8 cellular contexts compared by ENCODE assay signal in the genomic region with DNA sequence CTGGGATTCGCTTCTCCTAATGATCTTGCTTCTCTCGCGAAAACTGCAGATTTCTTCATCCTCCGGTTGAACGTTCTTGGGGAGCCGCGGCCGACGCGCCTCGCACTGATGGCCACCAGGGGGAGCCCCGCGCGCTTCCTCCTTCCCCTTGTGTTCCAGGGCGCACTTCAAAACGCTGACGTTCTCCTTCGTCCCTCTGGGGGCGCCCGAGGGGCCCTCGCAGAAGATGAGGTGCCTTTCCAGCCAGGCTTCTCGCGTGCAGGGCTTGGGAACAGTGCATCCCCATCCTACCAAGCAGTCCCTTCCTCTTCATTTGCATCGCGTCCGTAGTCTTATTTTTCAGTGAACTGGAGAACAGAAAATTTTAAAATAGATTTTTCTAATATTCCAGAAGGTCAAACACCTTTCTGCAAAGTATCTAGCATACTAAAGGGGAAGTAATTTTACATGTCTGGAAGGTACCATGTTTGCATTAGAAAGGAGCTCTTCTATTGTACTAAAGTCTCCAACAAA. TPM values are rescaled to one million over a fixed set of nuclear protein-coding genes. Genes with fewer than 3 reads are reported as not detected.
DNase-seq lines count a peak whose midpoint lies in the region; ATAC-seq and TF ChIP-seq lines count a peak whose summit lies in the region.

No MANE protein-coding gene starts in this region.

- peaks cover 8% of the 10 kb centered on the region for H3K27me3 Mint-ChIP-seq in H9 (ENCODE audit: low read depth)

- peaks cover 18 to 19% of the 10 kb centered on the region in 2 experiments for H3K4me1 Mint-ChIP-seq in H9

- no peak overlapping the region for H2BK15ac ChIP-seq in H9 (ENCODE audit: low read depth, low read length)

- no peak overlapping the region for H3K56ac ChIP-seq in H9 (ENCODE audit: insufficient read length, low read depth, low read length)

- H4K8ac ChIP-seq in H9 (replicated peaks; ENCODE audit: insufficient read length, low read depth, low read length) = no peak overlapping the region
- no peak overlapping the region for H4K8ac ChIP-seq in trophoblast cell (ENCODE audit: low read depth, low read length)

- H3K4ac ChIP-seq in H9 (ENCODE audit: low read depth, low read length) (no peak overlapping the region), trophoblast cell (ENCODE audit: low read depth, low read length) (no peak overlapping the region)

- no peak overlapping the region for H2BK12ac ChIP-seq in H9 (ENCODE audit: insufficient read length, low read depth, low read length)
- H2BK12ac ChIP-seq in trophoblast cell (ENCODE audit: low read length) = no peak overlapping the region

- 0 out of 7 replicates have a peak, but pooled peaks cover 0 to 2% (median 0%) of the 10 kb centered on the region in 3 experiments for H3K36me3 Mint-ChIP-seq in H9 (ENCODE audit: insufficient read depth in 1 of 3, low read depth in 3 of 3)

- H3K9ac ChIP-seq in H9 (ENCODE audit: extremely low read depth, insufficient read length, low read length) = no peak overlapping the region
- no peak overlapping the region for H3K9ac ChIP-seq in trophoblast cell (ENCODE audit: low read length)

- DNase-seq in GM04503 (ENCODE audit: low read depth) = peak; percentile 29
- peak; percentile 92 for DNase-seq in H9
- peak; percentile 90 for DNase-seq in LoVo (ENCODE audit: low spot score)
- peak; percentile 83 to 87 for DNase-seq in SJSA1 (ENCODE audit: low read depth in 1 of 2, low spot score in 2 of 2)
- DNase-seq in activated gamma-delta T cell treated with Interleukin-2 at 50 U/mL for 16 hours = peak; percentile 89
- peak; percentile 90 for DNase-seq in glomerular visceral epithelial cell (ENCODE audit: extremely low spot score)
- DNase-seq in trophoblast cell = peak; percentile 79 to 89
- peak; percentile 94 for DNase-seq in upper lobe of right lung

- WGBS in H9 (ENCODE audit: extremely low coverage, insufficient read length, low lambda C conversion rate) = no CpG with 5 or more reads among the region's 26 CpGs
- WGBS in trophoblast cell (ENCODE audit: extremely low coverage, insufficient coverage, insufficient read length) = no CpG with 5 or more reads among the region's 26 CpGs

- no peak overlapping the region for H2AFZ ChIP-seq in H9 (ENCODE audit: low read length)
- H2AFZ ChIP-seq in trophoblast cell (ENCODE audit: insufficient read depth, low read length, poor library complexity) = no peak overlapping the region

- H4K20me1 ChIP-seq in H9 (ENCODE audit: control insufficient read depth, insufficient read depth, insufficient read length) = no peaks in the 10 kb centered on the region

- H3K4me3 ChIP-seq in SJSA1 = no peak overlapping the region
- no peak overlapping the region for H3K4me3 ChIP-seq in trophoblast cell (ENCODE audit: low read depth, low read length)
- H3K4me3 ChIP-seq in upper lobe of right lung = no peak overlapping the region

- no peaks in the 10 kb centered on the region for H3K23me2 ChIP-seq in H9 (ENCODE audit: insufficient read length, low read depth, low read length, poor library complexity, severe bottlenecking)

- H3K79me1 ChIP-seq in H9 (ENCODE audit: insufficient read depth, low read depth, low read length, poor library complexity, severe bottlenecking) (no peaks in the 10 kb centered on the region), trophoblast cell (ENCODE audit: low read length) (no peaks in the 10 kb centered on the region)

- H4K91ac ChIP-seq in H9 (ENCODE audit: insufficient read length, low read depth, low read length) (no peak overlapping the region), trophoblast cell (ENCODE audit: low read depth, low read length) (no peak overlapping the region)

- H3K4me3 Mint-ChIP-seq in H9 = peak overlapping the region in 1 of 2 experiments; percentile 60; a peak in 2 of 5 replicates

- H3K27ac ChIP-seq in H9 (ENCODE audit: insufficient read length, low read depth, low read length) = no peak overlapping the region
- H3K27ac ChIP-seq in SJSA1 = no peak overlapping the region
- no peak overlapping the region for H3K27ac ChIP-seq in trophoblast cell (ENCODE audit: low read depth, low read length)
- no peak overlapping the region for H3K27ac ChIP-seq in upper lobe of right lung

- H4K5ac ChIP-seq in H9 (ENCODE audit: insufficient read length, low read depth, low read length) = no peak overlapping the region

- H3K4me2 ChIP-seq in H9 (ENCODE audit: insufficient read depth, insufficient read length, low read length) (no peak overlapping the region), trophoblast cell (ENCODE audit: low read length) (peak overlapping the region; percentile 18)

- H3K36me3 ChIP-seq in SJSA1 (no peaks in the 10 kb centered on the region), trophoblast cell (ENCODE audit: control insufficient read depth in 1 of 2, insufficient read depth in 2 of 2, low read length in 2 of 2) (no peaks in the 10 kb centered on the region), upper lobe of right lung (no peaks in the 10 kb centered on the region)

- no peak overlapping the region for H3T11ph ChIP-seq in H9 (ENCODE audit: low read length)

- H3K18ac ChIP-seq in H9 (ENCODE audit: insufficient read length, low read depth, low read length) (no peak overlapping the region), trophoblast cell (ENCODE audit: low read length) (no peak overlapping the region)

- no peak overlapping the region for H2BK120ac ChIP-seq in H9 (ENCODE audit: low read depth, low read length, poor library complexity, severe bottlenecking)
- H2BK120ac ChIP-seq in trophoblast cell (ENCODE audit: insufficient read depth, low read length, poor library complexity) = no peak overlapping the region

- H3K14ac ChIP-seq in H9 (ENCODE audit: insufficient read depth, low read length) (no peak overlapping the region), trophoblast cell (ENCODE audit: low read length) (no peak overlapping the region)

- H2BK20ac ChIP-seq in H9 (ENCODE audit: low read depth, low read length, poor library complexity, severe bottlenecking) = no peak overlapping the region

- H3K23ac ChIP-seq in H9 (ENCODE audit: insufficient read length, low read depth, low read length) = no peak overlapping the region
- H3K23ac ChIP-seq in trophoblast cell (ENCODE audit: low read length) = no peak overlapping the region

- H3K4me1 ChIP-seq in H9 (ENCODE audit: insufficient read depth, low read length) = no peaks in the 10 kb centered on the region; the same call in 1 of the 2 replicates
- H3K4me1 ChIP-seq in SJSA1 (replicated peaks) = 0 out of 2 replicates have a peak, but pooled peaks cover 5% of the 10 kb centered on the region
- no peaks in the 10 kb centered on the region for H3K4me1 ChIP-seq in trophoblast cell (ENCODE audit: control insufficient read depth in 1 of 2, insufficient read depth in 2 of 2, low read length in 2 of 2)
- H3K4me1 ChIP-seq in upper lobe of right lung = peaks cover 3% of the 10 kb centered on the region

- H3K27me3 ChIP-seq in H9 (ENCODE audit: insufficient read depth, low read length) = no peaks in the 10 kb centered on the region
- H3K27me3 ChIP-seq in SJSA1 (replicated peaks) = peaks cover 19% of the 10 kb centered on the region; the same call in 1 of the 2 replicates
- no peaks in the 10 kb centered on the region for H3K27me3 ChIP-seq in trophoblast cell (ENCODE audit: insufficient read depth, low read length)
- no peaks in the 10 kb centered on the region for H3K27me3 ChIP-seq in upper lobe of right lung

- peak overlapping the region in 1 of 3 experiments; percentile 36; a peak in 2 of 7 replicates for H3K27ac Mint-ChIP-seq in H9

- peak; percentile 100 for ATAC-seq in upper lobe of right lung

- no peak overlapping the region for H2AK5ac ChIP-seq in H9 (ENCODE audit: insufficient read length, low read length)
- no peak overlapping the region for H2AK5ac ChIP-seq in trophoblast cell (ENCODE audit: low read length)

- no peaks in the 10 kb centered on the region for H3K9me3 Mint-ChIP-seq in H9

- TF ChIP-seq CTCF in H9 (conservative IDR thresholded peaks at IDR 0.05) (peak; percentile 100), upper lobe of right lung (IDR thresholded peaks at IDR 0.05) (no peak)

- H4K12ac ChIP-seq in trophoblast cell (ENCODE audit: low read depth, low read length) = no peak overlapping the region

- H3K9me3 ChIP-seq in H9 (ENCODE audit: control insufficient read depth, low read depth, low read length) = no peaks in the 10 kb centered on the region
- no peaks in the 10 kb centered on the region for H3K9me3 ChIP-seq in SJSA1 (replicated peaks)
- H3K9me3 ChIP-seq in trophoblast cell (ENCODE audit: insufficient read depth, low read depth, low read length) = no peaks in the 10 kb centered on the region
- H3K9me3 ChIP-seq in upper lobe of right lung = no peaks in the 10 kb centered on the region

- H3K79me2 ChIP-seq in H9 (ENCODE audit: insufficient read depth, low read length) (no peaks in the 10 kb centered on the region), trophoblast cell (ENCODE audit: control insufficient read depth, insufficient read depth, low read length, poor library complexity) (no peaks in the 10 kb centered on the region)

- intact Hi-C loops in upper lobe of right lung (cut with DNase I) = loop anchor here (5.0 kb wide), 1 partner anchor 56 kb away; no protein-coding TSS in a partner anchor

- H2BK5ac ChIP-seq in H9 (ENCODE audit: insufficient read length, low read length) (no peak overlapping the region), trophoblast cell (ENCODE audit: low read depth, low read length, poor library complexity) (no peak overlapping the region)

RNA-seq across cellular contexts. Expression of a gene that starts 22.5 kb away (rescaled TPM):
- 12.0 and 14.5 TPM in 2 replicates for total RNA-seq in H9 (2021)
- 0.13 TPM in 1 of 2 replicates, not detected in the other for total RNA-seq in SJSA1 (2014; rRNA removed; shearing (Covaris generic))
- polyA plus RNA-seq in trophoblast cell (2013) = 1.3 TPM in 2 replicates
- total RNA-seq in upper lobe of right lung = 9.1 TPM

RNA-seq across cellular contexts. Expression of a gene that starts 36.8 kb away (rescaled TPM):
- total RNA-seq in H9 (2021) = 114 and 116 TPM in 2 replicates
- total RNA-seq in SJSA1 (2014; rRNA removed; shearing (Covaris generic)) = 186 and 247 TPM in 2 replicates
- polyA plus RNA-seq in trophoblast cell (2013) = 84.3 and 85.5 TPM in 2 replicates
- total RNA-seq in upper lobe of right lung = 110 TPM

RNA-seq across cellular contexts. Expression of a gene that starts 46.8 kb away (rescaled TPM):
- total RNA-seq in H9 (2021) (22.2 and 22.5 TPM in 2 replicates), upper lobe of right lung (34.4 TPM)
- 3.8 and 4.2 TPM in 2 replicates for total RNA-seq in SJSA1 (2014; rRNA removed; shearing (Covaris generic))
- polyA plus RNA-seq in trophoblast cell (2013) = 15.6 and 16.0 TPM in 2 replicates

RNA-seq across cellular contexts. Expression of a gene that starts 59.3 kb away (rescaled TPM):
- 0.26 and 0.64 TPM in 2 replicates for total RNA-seq in H9 (2021)
- total RNA-seq in SJSA1 (2014; rRNA removed; shearing (Covaris generic)) = 0.08 and 0.16 TPM in 2 replicates
- 0.64 and 0.88 TPM in 2 replicates for polyA plus RNA-seq in trophoblast cell (2013)
- 0.75 TPM for total RNA-seq in upper lobe of right lung

Comparison
In these comparisons a context has a peak if more than half of its experiments do, and no peak if none do; other contexts are left out.
1. DNase-seq: peak in every context shown above with its lines; median percentile 94 in upper lobe of right lung; 92 in H9; 90 in LoVo; 90 in glomerular visceral epithelial cell; 89 in activated gamma-delta T cell treated with Interleukin-2 at 50 U/mL for 16 hours; 85 in SJSA1; 84 in trophoblast cell; 29 in GM04503.